21 cellular contexts compared by ENCODE assay signal in the genomic region with DNA sequence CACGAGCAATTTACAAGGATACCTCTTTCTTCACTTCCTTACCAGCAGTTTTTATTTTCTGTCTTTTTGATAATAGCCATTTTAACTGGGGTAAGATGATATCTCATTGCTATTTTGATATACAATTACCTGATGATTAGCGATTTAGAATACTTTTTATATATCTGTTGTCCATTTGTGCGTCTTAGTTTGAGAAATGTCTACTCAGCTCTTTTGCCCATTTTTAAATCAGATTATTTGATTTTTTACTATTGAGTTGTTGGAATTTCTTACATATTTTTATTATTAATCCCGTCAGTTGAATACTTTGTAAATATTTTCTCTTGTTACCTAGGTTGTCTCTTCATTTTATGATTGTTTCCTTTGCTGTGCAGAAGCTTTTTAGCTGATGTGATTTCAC. TPM values are rescaled to one million over a fixed set of nuclear protein-coding genes. Genes with fewer than 3 reads are reported as not detected.
DNase-seq lines count a peak whose midpoint lies in the region; ATAC-seq, FAIRE-seq and TF ChIP-seq lines count a peak whose summit lies in the region.
"Had no signal": no experiment of that assay in that cellular context is flagged by ENCODE, and none has a peak within 500 bp of the region (broad histone marks: within the 10 kb centered on the region; RNA-seq: fewer than 3 reads in every experiment).

No MANE protein-coding gene starts in this region.

- H2BK15ac ChIP-seq in IMR-90 (ENCODE audit: low read depth, low read length): no peak overlapping the region

- TF ChIP-seq CTCF in A549 (IDR thresholded peaks at IDR 0.05): no peak
- TF ChIP-seq CTCF in IMR-90 (conservative IDR thresholded peaks at IDR 0.05; ENCODE audit: low read depth, low read length): no peak
- TF ChIP-seq CTCF in WTC11 (IDR thresholded peaks at IDR 0.05): no peak

- no peak overlapping the region for H3K4me3 Mint-ChIP-seq in WTC11
- H3K4me3 Mint-ChIP-seq: B cell; CD4-positive, alpha-beta T cell; CD8-positive, alpha-beta T cell had no signal

- no TSS peak for BruUV-seq in IMR-90 (replicated peaks; lab: Mats Ljungman, UMichigan)

- no peak overlapping the region for H4K91ac ChIP-seq in IMR-90 (ENCODE audit: insufficient read depth, low read depth, low read length)

- no peak overlapping the region for H3K18ac ChIP-seq in IMR-90 (ENCODE audit: low read depth, low read length)

- H4K8ac ChIP-seq in IMR-90 (ENCODE audit: low read depth in 2 of 2, low read length in 2 of 2): no peak overlapping the region

- H2AFZ ChIP-seq in IMR-90 (replicated peaks; ENCODE audit: low read length, poor library complexity): no peak overlapping the region

- no peak overlapping the region for H2BK5ac ChIP-seq in IMR-90 (ENCODE audit: low read depth, low read length, poor library complexity, severe bottlenecking)

- peaks cover 6% of the 10 kb centered on the region; the same call in 1 of the 2 replicates for H3K36me3 Mint-ChIP-seq in WTC11
- H3K36me3 Mint-ChIP-seq: CD8-positive, alpha-beta T cell had no signal

- CTCF ChIA-PET in A549 (lab: Yijun Ruan, JAX) (no interaction called here), IMR-90 (lab: Yijun Ruan, JAX) (no interaction called here), WTC11 (lab: Charles Lee) (no interaction called here)

- 74% methylated on average over 4 of the region's 4 CpGs for WGBS in A549 (ENCODE audit: missing lambda C conversion rate)
- no CpG with 5 or more reads among the region's 4 CpGs for WGBS in IMR-90 (ENCODE audit: extremely low coverage in 2 of 2, insufficient read length in 1 of 2), 2 experiments

- H3K4me2 ChIP-seq in A549 (no peak overlapping the region), IMR-90 (ENCODE audit: low read depth, low read length) (no peak overlapping the region)
- H3K4me2 ChIP-seq: BLaER1 treated with 17β-estradiol and CSF1 and Interleukin-3, amounts not matched to agents 10 nM and 100 nM had no signal

- no peak overlapping the region for H3K4me3 ChIP-seq in A549
- no peak overlapping the region for H3K4me3 ChIP-seq in IMR-90 (ENCODE audit: insufficient read depth, low read depth, low read length)
- H3K4me3 ChIP-seq: BLaER1 treated with 17β-estradiol and CSF1 and Interleukin-3, amounts not matched to agents 10 nM and 100 nM had no signal

- H3K9me3 Mint-ChIP-seq in WTC11: no peaks in the 10 kb centered on the region
- H3K9me3 Mint-ChIP-seq: CD4-positive, alpha-beta T cell; CD8-positive, alpha-beta T cell had no signal

- dilution Hi-C loops in IMR-90 (cut with HindIII; ENCODE audit: low sequenced_read_pairs, unreplicated experiment): no loop called here

- no peaks in the 10 kb centered on the region for H3K36me3 ChIP-seq in IMR-90 (ENCODE audit: control insufficient read depth, insufficient read depth, low read length)
- H3K36me3 ChIP-seq: BLaER1 treated with 17β-estradiol and CSF1 and Interleukin-3, amounts not matched to agents 10 nM and 100 nM had no signal

- intact Hi-C loops in IMR-90 (cut with micrococcal nuclease): no loop called here

- H4K20me1 ChIP-seq in IMR-90 (ENCODE audit: insufficient read depth, low read length): no peaks in the 10 kb centered on the region
- H4K20me1 ChIP-seq: BLaER1 treated with 17β-estradiol and CSF1 and Interleukin-3, amounts not matched to agents 10 nM and 100 nM had no signal

- no peaks in the 10 kb centered on the region for H3K27me3 ChIP-seq in IMR-90 (ENCODE audit: control insufficient read depth, insufficient read depth, low read length)

- no peak overlapping the region for H2AK5ac ChIP-seq in IMR-90 (ENCODE audit: low read depth, low read length)

- ATAC-seq in A549: no peak
- ATAC-seq in IMR-90 (ENCODE audit: low read depth): no peak
- no peak for ATAC-seq in WTC11
- no peak for ATAC-seq in GM21423 (IDR thresholded peaks at IDR 0.05; ENCODE audit: unreplicated experiment)
- ATAC-seq: CD8-positive, alpha-beta T cell had no signal

- TF ChIP-seq POLR2A in A549 (IDR thresholded peaks at IDR 0.05; ENCODE audit: low read length) (no peak), IMR-90 (IDR thresholded peaks at IDR 0.05; ENCODE audit: low read depth, low read length) (no peak)

- H2BK120ac ChIP-seq in IMR-90 (ENCODE audit: low read depth, low read length): no peak overlapping the region

- H3K4me1 Mint-ChIP-seq in WTC11: peaks cover 27% of the 10 kb centered on the region

- no peaks in the 10 kb centered on the region for H3K27me3 Mint-ChIP-seq in WTC11 (ENCODE audit: low read depth)
- H3K27me3 Mint-ChIP-seq: B cell; CD4-positive, alpha-beta T cell had no signal

- no peak overlapping the region for H2AK9ac ChIP-seq in IMR-90 (replicated peaks; ENCODE audit: low read depth, low read length, poor library complexity)

- H3K9me1 ChIP-seq in IMR-90 (ENCODE audit: insufficient read depth, low read length): no peaks in the 10 kb centered on the region

- no peak overlapping the region for H2BK20ac ChIP-seq in IMR-90 (ENCODE audit: low read depth, low read length)

- no peak overlapping the region for H3K56ac ChIP-seq in IMR-90 (ENCODE audit: extremely low read depth, insufficient read depth, low read length)

- H4K5ac ChIP-seq in IMR-90 (ENCODE audit: low read depth, low read length): no peak overlapping the region

- no peak for TF ChIP-seq EP300 in A549 (IDR thresholded peaks at IDR 0.05)

- no peak overlapping the region for H3K9ac ChIP-seq in IMR-90 (ENCODE audit: low read depth, low read length)
- H3K9ac ChIP-seq: BLaER1 treated with 17β-estradiol and CSF1 and Interleukin-3, amounts not matched to agents 10 nM and 100 nM had no signal

- in situ Hi-C loops in IMR-90 (cut with MboI; ENCODE audit: low sequenced_read_pairs): loop anchor here (25.0 kb wide), 1 partner anchor 774 kb away; a partner anchor contains a TSS

- no peak overlapping the region for H3K4ac ChIP-seq in IMR-90 (ENCODE audit: low read depth, low read length)

- H3K27ac ChIP-seq in A549 (no peak overlapping the region), IMR-90 (ENCODE audit: insufficient read depth, low read length) (no peak overlapping the region)
- H3K27ac ChIP-seq: BLaER1 treated with 17β-estradiol and CSF1 and Interleukin-3, amounts not matched to agents 10 nM and 100 nM; C4-2B had no signal

- H3K4me1 ChIP-seq in A549: no peaks in the 10 kb centered on the region
- H3K4me1 ChIP-seq in IMR-90 (ENCODE audit: control insufficient read depth, insufficient read depth, low read length): no peaks in the 10 kb centered on the region
- H3K4me1 ChIP-seq: BLaER1 treated with 17β-estradiol and CSF1 and Interleukin-3, amounts not matched to agents 10 nM and 100 nM; Caco-2 had no signal

- no peak for FAIRE-seq in A549 (lab: Jason Lieb, UNC)
- FAIRE-seq: D721Med, G401.6, GM12891, GM19239 had no signal

- no peaks in the 10 kb centered on the region for H3K79me1 ChIP-seq in IMR-90 (ENCODE audit: low read depth in 1 of 2, low read length in 2 of 2)

- no peak overlapping the region for H3K23ac ChIP-seq in IMR-90 (ENCODE audit: low read depth, low read length)

- TF ChIP-seq RAD21 in A549 (conservative IDR thresholded peaks at IDR 0.05 in 1 of 2, IDR thresholded peaks at IDR 0.05 in 1 of 2) (no peak), IMR-90 (IDR thresholded peaks at IDR 0.05; ENCODE audit: low read length) (no peak)

- 0 out of 2 replicates have a peak overlapping the region, but pooled peaks have one; percentile 12 for H3K27ac Mint-ChIP-seq in WTC11
- H3K27ac Mint-ChIP-seq: B cell; CD4-positive, alpha-beta T cell; CD8-positive, alpha-beta T cell had no signal

- no peaks in the 10 kb centered on the region for H3K9me3 ChIP-seq in A549
- no peaks in the 10 kb centered on the region for H3K9me3 ChIP-seq in IMR-90 (ENCODE audit: control insufficient read depth, insufficient read depth, low read length)
- H3K9me3 ChIP-seq: Caco-2 had no signal

- POLR2A ChIA-PET in A549 (lab: Yijun Ruan, JAX): no interaction called here
- POLR2A ChIA-PET in IMR-90 (lab: Charles Lee; ENCODE audit: unreplicated experiment): no interaction called here
- POLR2A ChIA-PET in WTC11 (lab: Charles Lee): no interaction called here

- DNase-seq in A549 (ENCODE audit: low read depth in 1 of 2, low spot score in 1 of 2) (no peak), IMR-90 (no peak), WTC11 (ENCODE audit: low spot score) (no peak), glomerular visceral epithelial cell (ENCODE audit: extremely low spot score) (no peak), occipital lobe (lab: John Stamatoyannopoulos, UW) (no peak)
- DNase-seq: 8988T; AML-193; Caco-2; Calu3; CD4-positive, alpha-beta T cell; CD8-positive, alpha-beta T cell; DMS79 treated with DMSO at 0.1 percent for 48 hours; GF-D8 had no signal

- no peak overlapping the region for H3K14ac ChIP-seq in IMR-90 (replicated peaks; ENCODE audit: low read depth, low read length)

TF ChIP-seq in A549, 52 proteins besides CTCF, POLR2A, EP300 and RAD21 (continues in another document):
- TF ChIP-seq MAFK (IDR thresholded peaks at IDR 0.05; ENCODE audit: partially characterized antibody): peak; percentile 75

TF ChIP-seq in IMR-90, 13 proteins besides CTCF, POLR2A, EP300 and RAD21 (continues in another document):
- TF ChIP-seq CHD1 (IDR thresholded peaks at IDR 0.05; ENCODE audit: low read depth, low read length) (no peak), MAFK (IDR thresholded peaks at IDR 0.05; ENCODE audit: low read depth, low read length) (peak; percentile 90)

RNA-seq across cellular contexts. Expression of a gene that starts 1.5 kb away (rescaled TPM):
- polyA plus RNA-seq in A549 (2011; rRNA removed): 0.30 and 0.31 TPM in 2 replicates
- polyA plus RNA-seq in A549 (2012; cell fraction: cytosol; rRNA removed): 0.13 and 0.16 TPM in 2 replicates
- polyA plus RNA-seq in A549 (2012; cell fraction: nucleus; rRNA removed): 0.54 and 0.58 TPM in 2 replicates
- polyA plus RNA-seq in A549 (2017; fragmentation: RNase III; extraction: RNeasy Plus Mini Kit Qiagen cat#74134 plus additional on column Dnase treatment): 0.21 to 0.34 TPM (median 0.28 TPM) in 3 replicates
- polyA minus RNA-seq in A549 (2011; rRNA and poly(A)+ RNA removed): 0.78 and 1.1 TPM in 2 replicates
- 0.18 and 0.28 TPM in 2 replicates for total RNA-seq in IMR-90 (2012; rRNA removed)
- 0.10 and 0.63 TPM in 2 replicates for polyA plus RNA-seq in IMR-90 (2012; rRNA removed)
- polyA plus RNA-seq in IMR-90 (2012; cell fraction: cytosol; rRNA removed): 0.05 and 0.33 TPM in 2 replicates
- polyA plus RNA-seq in IMR-90 (2012; cell fraction: nucleus; rRNA removed; ENCODE audit: low replicate concordance): 1.1 and 2.0 TPM in 2 replicates
- total RNA-seq in WTC11 (2021): 2.3 to 4.5 TPM (median 2.5 TPM) in 3 replicates
- 3.3 TPM for total RNA-seq in occipital lobe

RNA-seq across cellular contexts. Expression of a gene that starts 17.3 kb away (rescaled TPM):
- polyA plus RNA-seq in A549 (2011; rRNA removed) (10.7 and 11.2 TPM in 2 replicates), A549 (2017; fragmentation: RNase III; extraction: RNeasy Plus Mini Kit Qiagen cat#74134 plus additional on column Dnase treatment) (8.5 to 9.6 TPM (median 9.1 TPM) in 3 replicates), IMR-90 (2012; rRNA removed) (8.6 and 9.3 TPM in 2 replicates)
- 7.1 and 8.2 TPM in 2 replicates for polyA plus RNA-seq in A549 (2012; cell fraction: cytosol; rRNA removed)
- 8.8 and 10.8 TPM in 2 replicates for polyA plus RNA-seq in A549 (2012; cell fraction: nucleus; rRNA removed)
- 8.8 and 10.3 TPM in 2 replicates for polyA minus RNA-seq in A549 (2011; rRNA and poly(A)+ RNA removed)
- total RNA-seq in IMR-90 (2012; rRNA removed) (3.0 and 7.2 TPM in 2 replicates), WTC11 (2021) (10.6 to 13.9 TPM (median 11.7 TPM) in 3 replicates), occipital lobe (7.3 TPM)
- polyA plus RNA-seq in IMR-90 (2012; cell fraction: cytosol; rRNA removed): 1.6 and 4.1 TPM in 2 replicates
- 12.9 and 27.0 TPM in 2 replicates for polyA plus RNA-seq in IMR-90 (2012; cell fraction: nucleus; rRNA removed; ENCODE audit: low replicate concordance)
